In genomic region chr7:134298902-134299683, GRCh38 we compare ENCODE assay signal across 2 cellular contexts.
A peak's percentile ranks its signal among the peaks of the same experiment; 100 is the strongest.
TF ChIP-seq lines count a peak whose summit lies in the region.

No MANE protein-coding gene starts in this region.

TF ChIP-seq in IMR-90, 13 proteins besides CTCF, POLR2A, EP300 and RAD21:
- TF ChIP-seq, protein P1, sequence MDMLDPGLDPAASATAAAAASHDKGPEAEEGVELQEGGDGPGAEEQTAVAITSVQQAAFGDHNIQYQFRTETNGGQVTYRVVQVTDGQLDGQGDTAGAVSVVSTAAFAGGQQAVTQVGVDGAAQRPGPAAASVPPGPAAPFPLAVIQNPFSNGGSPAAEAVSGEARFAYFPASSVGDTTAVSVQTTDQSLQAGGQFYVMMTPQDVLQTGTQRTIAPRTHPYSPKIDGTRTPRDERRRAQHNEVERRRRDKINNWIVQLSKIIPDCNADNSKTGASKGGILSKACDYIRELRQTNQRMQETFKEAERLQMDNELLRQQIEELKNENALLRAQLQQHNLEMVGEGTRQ (IDR thresholded peaks at IDR 0.05; ENCODE audit: low read depth, low read length), result no peak
- TF ChIP-seq NFE2L2 (IDR thresholded peaks at IDR 0.05; ENCODE audit: low read depth, low read length) (no peak), RFX5 (IDR thresholded peaks at IDR 0.05; ENCODE audit: low read depth, low read length) (peak; percentile 91), MAFK (IDR thresholded peaks at IDR 0.05; ENCODE audit: low read depth, low read length) (no peak)

TF ChIP-seq in K562, 482 proteins besides CTCF, POLR2A, EP300 and RAD21 (continued from another document):
- no peak for TF ChIP-seq ZFP1 (CRISPR knock-in tag; IDR thresholded peaks at IDR 0.05)
- no peak for TF ChIP-seq FOXJ3 (CRISPR knock-in tag; IDR thresholded peaks at IDR 0.05)
- peak; percentile 58 for TF ChIP-seq MAFG (tag; conservative IDR thresholded peaks at IDR 0.05)
- TF ChIP-seq ZNF668 (CRISPR knock-in tag; IDR thresholded peaks at IDR 0.05), result no peak
- no peak for TF ChIP-seq PREB (CRISPR knock-in tag; IDR thresholded peaks at IDR 0.05)
- TF ChIP-seq, protein P2, sequence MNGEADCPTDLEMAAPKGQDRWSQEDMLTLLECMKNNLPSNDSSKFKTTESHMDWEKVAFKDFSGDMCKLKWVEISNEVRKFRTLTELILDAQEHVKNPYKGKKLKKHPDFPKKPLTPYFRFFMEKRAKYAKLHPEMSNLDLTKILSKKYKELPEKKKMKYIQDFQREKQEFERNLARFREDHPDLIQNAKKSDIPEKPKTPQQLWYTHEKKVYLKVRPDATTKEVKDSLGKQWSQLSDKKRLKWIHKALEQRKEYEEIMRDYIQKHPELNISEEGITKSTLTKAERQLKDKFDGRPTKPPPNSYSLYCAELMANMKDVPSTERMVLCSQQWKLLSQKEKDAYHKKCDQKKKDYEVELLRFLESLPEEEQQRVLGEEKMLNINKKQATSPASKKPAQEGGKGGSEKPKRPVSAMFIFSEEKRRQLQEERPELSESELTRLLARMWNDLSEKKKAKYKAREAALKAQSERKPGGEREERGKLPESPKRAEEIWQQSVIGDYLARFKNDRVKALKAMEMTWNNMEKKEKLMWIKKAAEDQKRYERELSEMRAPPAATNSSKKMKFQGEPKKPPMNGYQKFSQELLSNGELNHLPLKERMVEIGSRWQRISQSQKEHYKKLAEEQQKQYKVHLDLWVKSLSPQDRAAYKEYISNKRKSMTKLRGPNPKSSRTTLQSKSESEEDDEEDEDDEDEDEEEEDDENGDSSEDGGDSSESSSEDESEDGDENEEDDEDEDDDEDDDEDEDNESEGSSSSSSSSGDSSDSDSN (IDR thresholded peaks at IDR 0.05; ENCODE audit: borderline replicate concordance in 1 of 2, low read depth in 2 of 2, low read length in 2 of 2), result no peak
- TF ChIP-seq RFX5 (IDR thresholded peaks at IDR 0.05; ENCODE audit: low read depth, low read length), result peak; percentile 72
- TF ChIP-seq ATF4 (CRISPR knock-in tag; IDR thresholded peaks at IDR 0.05), result no peak
- peak; percentile 28; the same call in 1 of the 2 replicates for TF ChIP-seq NFE2 (IDR thresholded peaks at IDR 0.05; ENCODE audit: low read depth)
